In genomic region chr14:105185001-105185400, GRCh38 we compare ENCODE assay signal across 13 cellular contexts. TPM values are rescaled to one million over a fixed set of nuclear protein-coding genes. Genes with fewer than 3 reads are reported as not detected.
DNase-seq lines count a peak whose midpoint lies in the region.
"Had no signal": no experiment of that assay in that cellular context is flagged by ENCODE, and none has a peak within 500 bp of the region (broad histone marks: within the 10 kb centered on the region; RNA-seq: fewer than 3 reads in every experiment).

No MANE protein-coding gene starts in this region.

- H3K4me1 ChIP-seq in BLaER1 = peaks cover 51% of the 10 kb centered on the region
- peaks cover 21 to 51% (median 46%) of the 10 kb centered on the region in 10 experiments for H3K4me1 ChIP-seq in BLaER1 treated with 17β-estradiol and CSF1 and Interleukin-3, amounts not matched to agents 10 nM and 100 nM
- H3K4me1 ChIP-seq in neuronal stem cell (ENCODE audit: control insufficient read depth in 2 of 2, insufficient read depth in 1 of 2, low read depth in 1 of 2, low read length in 2 of 2) = peaks cover 9 to 14% of the 10 kb centered on the region in 2 donors

- H3K4me3 ChIP-seq in BLaER1 (no peak overlapping the region), neuronal stem cell (ENCODE audit: low read length in 2 of 2) (no peak overlapping the region)
- no peak overlapping the region for H3K4me3 ChIP-seq in BLaER1 treated with 17β-estradiol and CSF1 and Interleukin-3, amounts not matched to agents 10 nM and 100 nM

- no peak overlapping the region for H2AFZ ChIP-seq in neuronal stem cell (ENCODE audit: low read length)

- H2BK15ac ChIP-seq in neuronal stem cell (ENCODE audit: low read length) = peak overlapping the region; percentile 67

- H3K23ac ChIP-seq in neuronal stem cell (ENCODE audit: low read depth, low read length, poor library complexity) = no peak overlapping the region

- no peaks in the 10 kb centered on the region for H3K79me1 ChIP-seq in neuronal stem cell (ENCODE audit: low read depth, low read length)

- H4K8ac ChIP-seq in neuronal stem cell (ENCODE audit: low read depth, low read length) = peak overlapping the region; percentile 23

- no peak overlapping the region for H2BK12ac ChIP-seq in neuronal stem cell (ENCODE audit: low read length)

- peak overlapping the region; percentile 63 for H2AK5ac ChIP-seq in neuronal stem cell (ENCODE audit: low read depth, low read length)

- no peak overlapping the region for H3K4ac ChIP-seq in neuronal stem cell (ENCODE audit: low read length)

- H3K27ac ChIP-seq in BLaER1 = no peak overlapping the region
- no peak overlapping the region for H3K27ac ChIP-seq in BLaER1 treated with 17β-estradiol and CSF1 and Interleukin-3, amounts not matched to agents 10 nM and 100 nM
- H3K27ac ChIP-seq in neuronal stem cell (replicated peaks; ENCODE audit: low read length) = no peak overlapping the region
- H3K27ac ChIP-seq: C4-2B had no signal

- DNase-seq in neuronal stem cell (ENCODE audit: low spot score) (no peak), NCI-H187 (lab: John Stamatoyannopoulos, UW) (no peak)
- no peak for DNase-seq in activated T-cell treated with anti-CD3 and anti-CD28 coated beads, Interleukin-2, amount 50 U/mL, for 1 hour
- DNase-seq: 8988T; AML-193; Caco-2; Calu3; CD4-positive, alpha-beta T cell; CD8-positive, alpha-beta T cell; GF-D8 had no signal

- H4K20me1 ChIP-seq in BLaER1 = peaks cover 4% of the 10 kb centered on the region
- peaks cover 0 to 7% (median 3%) of the 10 kb centered on the region in 11 experiments; a peak in 11 of 22 replicates for H4K20me1 ChIP-seq in BLaER1 treated with 17β-estradiol and CSF1 and Interleukin-3, amounts not matched to agents 10 nM and 100 nM

- H3K9ac ChIP-seq in BLaER1 (no peak overlapping the region), neuronal stem cell (ENCODE audit: low read depth, low read length, poor library complexity) (no peak overlapping the region)
- H3K9ac ChIP-seq in BLaER1 treated with 17β-estradiol and CSF1 and Interleukin-3, amounts not matched to agents 10 nM and 100 nM = no peak overlapping the region

- no peak overlapping the region for H4K91ac ChIP-seq in neuronal stem cell (ENCODE audit: low read depth, low read length, poor library complexity)

- no peak overlapping the region for H3K14ac ChIP-seq in neuronal stem cell (ENCODE audit: low read length)

- peak overlapping the region; percentile 66 for H2BK5ac ChIP-seq in neuronal stem cell (ENCODE audit: low read length)

- H2BK120ac ChIP-seq in neuronal stem cell (ENCODE audit: low read depth, low read length) = no peak overlapping the region

- no CpG with 5 or more reads among the region's 18 CpGs for WGBS in neuronal stem cell (ENCODE audit: extremely low coverage in 2 of 2, insufficient read length in 2 of 2, insufficient replicate concordance in 1 of 2), 2 donors

- H3K36me3 ChIP-seq in BLaER1 = no peaks in the 10 kb centered on the region
- peaks cover 0 to 4% (median 0%) of the 10 kb centered on the region in 11 experiments; a peak in 1 of 22 replicates for H3K36me3 ChIP-seq in BLaER1 treated with 17β-estradiol and CSF1 and Interleukin-3, amounts not matched to agents 10 nM and 100 nM
- H3K36me3 ChIP-seq in neuronal stem cell (replicated peaks in 1 of 2; ENCODE audit: control insufficient read depth in 2 of 2, insufficient read depth in 2 of 2, low read length in 2 of 2) = no peaks in the 10 kb centered on the region

- H3K27me3 ChIP-seq in BLaER1 (no peaks in the 10 kb centered on the region), neuronal stem cell (ENCODE audit: control insufficient read depth in 3 of 3, insufficient read depth in 3 of 3, low read depth in 1 of 3, low read length in 3 of 3) (peaks cover 0 to 23% (median 9%) of the 10 kb centered on the region in 3 experiments)
- H3K27me3 ChIP-seq in BLaER1 treated with 17β-estradiol and CSF1 and Interleukin-3, amounts not matched to agents 10 nM and 100 nM = peaks cover 0 to 15% (median 0%) of the 10 kb centered on the region in 11 experiments; a peak in 3 of 22 replicates

- H3K4me2 ChIP-seq in BLaER1 (peak overlapping the region; percentile 84), neuronal stem cell (ENCODE audit: insufficient read depth, low read length, poor library complexity, severe bottlenecking) (no peak overlapping the region)
- H3K4me2 ChIP-seq in BLaER1 treated with 17β-estradiol and CSF1 and Interleukin-3, amounts not matched to agents 10 nM and 100 nM = peak overlapping the region in 9 of 11 experiments; percentile 5 to 98 (median 51); a peak in 15 of 22 replicates

- H3K9me3 ChIP-seq in BLaER1 (peaks cover 17% of the 10 kb centered on the region), neuronal stem cell (replicated peaks in 1 of 2; ENCODE audit: control insufficient read depth in 2 of 2, insufficient read depth in 1 of 2, low read depth in 1 of 2, low read length in 2 of 2) (peaks cover 4 to 11% of the 10 kb centered on the region in 2 donors)
- peaks cover 12 to 22% (median 19%) of the 10 kb centered on the region in 11 experiments for H3K9me3 ChIP-seq in BLaER1 treated with 17β-estradiol and CSF1 and Interleukin-3, amounts not matched to agents 10 nM and 100 nM (replicated peaks in 1 of 11)

- H3K18ac ChIP-seq in neuronal stem cell (ENCODE audit: low read length) = no peak overlapping the region

RNA-seq across cellular contexts. Expression of gene NUDT14, which starts 3.9 kb away (rescaled TPM):
- polyA plus RNA-seq in neuronal stem cell (2013, experiment 1 of 2) = 21.6 TPM
- polyA plus RNA-seq in neuronal stem cell (2013, experiment 2 of 2) = 21.9 TPM

RNA-seq across cellular contexts. Expression of gene JAG2, which starts 16.4 kb away (rescaled TPM):
- polyA plus RNA-seq in neuronal stem cell (2013, experiment 1 of 2) = 5.2 TPM
- polyA plus RNA-seq in neuronal stem cell (2013, experiment 2 of 2) = 4.9 TPM
